Comparison of ENCODE assay signal across 1 cellular context in the genomic region with DNA sequence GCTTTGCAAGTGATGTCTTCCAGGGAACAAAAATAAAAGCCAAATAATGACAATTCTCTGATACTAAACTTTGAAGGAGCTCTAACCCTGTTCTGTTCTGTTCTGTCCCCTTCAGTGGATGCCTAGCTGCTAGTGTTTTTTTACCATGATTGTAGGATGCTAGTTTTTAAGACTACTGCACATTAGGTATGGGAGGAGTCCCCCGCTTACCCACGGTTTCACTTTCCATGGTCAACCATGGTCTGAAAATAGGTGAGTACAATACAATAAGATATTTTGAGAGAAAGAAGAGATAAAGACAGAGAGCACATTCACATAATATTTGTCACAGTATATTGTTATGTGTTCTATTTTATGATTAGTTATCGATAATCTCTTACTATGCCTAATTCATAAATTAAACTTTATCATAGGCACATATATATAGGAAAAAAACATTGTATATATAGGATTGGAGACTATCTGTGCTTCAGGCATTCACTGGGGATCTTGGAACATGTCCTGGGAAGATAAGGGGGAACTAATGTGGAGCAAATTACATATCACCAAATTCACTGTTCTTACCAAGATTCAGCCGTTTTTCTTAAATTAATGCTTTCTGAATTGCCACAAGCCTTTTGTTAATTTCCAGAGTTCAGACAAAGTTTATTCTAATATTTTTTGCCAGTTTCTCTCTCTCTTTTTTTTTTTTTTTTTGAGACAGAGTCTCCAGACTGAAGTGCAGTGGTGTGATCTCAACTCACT.
TF ChIP-seq lines count a peak whose summit lies in the region.

No MANE protein-coding gene starts in this region.

TF ChIP-seq in GM12878, 131 proteins besides CTCF, POLR2A, EP300 and RAD21 (continued from another document):
- TF ChIP-seq, protein P1, sequence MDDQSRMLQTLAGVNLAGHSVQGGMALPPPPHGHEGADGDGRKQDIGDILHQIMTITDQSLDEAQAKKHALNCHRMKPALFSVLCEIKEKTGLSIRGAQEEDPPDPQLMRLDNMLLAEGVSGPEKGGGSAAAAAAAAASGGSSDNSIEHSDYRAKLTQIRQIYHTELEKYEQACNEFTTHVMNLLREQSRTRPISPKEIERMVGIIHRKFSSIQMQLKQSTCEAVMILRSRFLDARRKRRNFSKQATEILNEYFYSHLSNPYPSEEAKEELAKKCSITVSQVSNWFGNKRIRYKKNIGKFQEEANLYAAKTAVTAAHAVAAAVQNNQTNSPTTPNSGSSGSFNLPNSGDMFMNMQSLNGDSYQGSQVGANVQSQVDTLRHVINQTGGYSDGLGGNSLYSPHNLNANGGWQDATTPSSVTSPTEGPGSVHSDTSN (IDR thresholded peaks at IDR 0.05; ENCODE audit: insufficient replicate concordance, low read depth, low read length), result no peak
- TF ChIP-seq, protein P2, sequence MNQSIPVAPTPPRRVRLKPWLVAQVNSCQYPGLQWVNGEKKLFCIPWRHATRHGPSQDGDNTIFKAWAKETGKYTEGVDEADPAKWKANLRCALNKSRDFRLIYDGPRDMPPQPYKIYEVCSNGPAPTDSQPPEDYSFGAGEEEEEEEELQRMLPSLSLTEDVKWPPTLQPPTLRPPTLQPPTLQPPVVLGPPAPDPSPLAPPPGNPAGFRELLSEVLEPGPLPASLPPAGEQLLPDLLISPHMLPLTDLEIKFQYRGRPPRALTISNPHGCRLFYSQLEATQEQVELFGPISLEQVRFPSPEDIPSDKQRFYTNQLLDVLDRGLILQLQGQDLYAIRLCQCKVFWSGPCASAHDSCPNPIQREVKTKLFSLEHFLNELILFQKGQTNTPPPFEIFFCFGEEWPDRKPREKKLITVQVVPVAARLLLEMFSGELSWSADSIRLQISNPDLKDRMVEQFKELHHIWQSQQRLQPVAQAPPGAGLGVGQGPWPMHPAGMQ (IDR thresholded peaks at IDR 0.05; ENCODE audit: borderline replicate concordance), result no peak
- no peak for TF ChIP-seq STAT3 (IDR thresholded peaks at IDR 0.05; ENCODE audit: low read depth, low read length)
- TF ChIP-seq CBX5 (IDR thresholded peaks at IDR 0.05; ENCODE audit: low read depth), result no peak
- TF ChIP-seq, protein P3, sequence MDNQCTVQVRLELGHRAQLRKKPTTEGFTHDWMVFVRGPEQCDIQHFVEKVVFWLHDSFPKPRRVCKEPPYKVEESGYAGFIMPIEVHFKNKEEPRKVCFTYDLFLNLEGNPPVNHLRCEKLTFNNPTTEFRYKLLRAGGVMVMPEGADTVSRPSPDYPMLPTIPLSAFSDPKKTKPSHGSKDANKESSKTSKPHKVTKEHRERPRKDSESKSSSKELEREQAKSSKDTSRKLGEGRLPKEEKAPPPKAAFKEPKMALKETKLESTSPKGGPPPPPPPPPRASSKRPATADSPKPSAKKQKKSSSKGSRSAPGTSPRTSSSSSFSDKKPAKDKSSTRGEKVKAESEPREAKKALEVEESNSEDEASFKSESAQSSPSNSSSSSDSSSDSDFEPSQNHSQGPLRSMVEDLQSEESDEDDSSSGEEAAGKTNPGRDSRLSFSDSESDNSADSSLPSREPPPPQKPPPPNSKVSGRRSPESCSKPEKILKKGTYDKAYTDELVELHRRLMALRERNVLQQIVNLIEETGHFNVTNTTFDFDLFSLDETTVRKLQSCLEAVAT (IDR thresholded peaks at IDR 0.05), result no peak
- no peak for TF ChIP-seq PML (IDR thresholded peaks at IDR 0.05; ENCODE audit: low read length)
- TF ChIP-seq, protein P4, sequence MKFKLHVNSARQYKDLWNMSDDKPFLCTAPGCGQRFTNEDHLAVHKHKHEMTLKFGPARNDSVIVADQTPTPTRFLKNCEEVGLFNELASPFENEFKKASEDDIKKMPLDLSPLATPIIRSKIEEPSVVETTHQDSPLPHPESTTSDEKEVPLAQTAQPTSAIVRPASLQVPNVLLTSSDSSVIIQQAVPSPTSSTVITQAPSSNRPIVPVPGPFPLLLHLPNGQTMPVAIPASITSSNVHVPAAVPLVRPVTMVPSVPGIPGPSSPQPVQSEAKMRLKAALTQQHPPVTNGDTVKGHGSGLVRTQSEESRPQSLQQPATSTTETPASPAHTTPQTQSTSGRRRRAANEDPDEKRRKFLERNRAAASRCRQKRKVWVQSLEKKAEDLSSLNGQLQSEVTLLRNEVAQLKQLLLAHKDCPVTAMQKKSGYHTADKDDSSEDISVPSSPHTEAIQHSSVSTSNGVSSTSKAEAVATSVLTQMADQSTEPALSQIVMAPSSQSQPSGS (IDR thresholded peaks at IDR 0.05; ENCODE audit: low read length), result no peak
- TF ChIP-seq IKZF2 (IDR thresholded peaks at IDR 0.05), result no peak
- no peak for TF ChIP-seq HDAC6 (IDR thresholded peaks at IDR 0.05; ENCODE audit: unreplicated experiment)
- TF ChIP-seq MEF2A (IDR thresholded peaks at IDR 0.05; ENCODE audit: insufficient read depth, low read depth, low read length), result no peak
- TF ChIP-seq RCOR1 (conservative IDR thresholded peaks at IDR 0.05; ENCODE audit: low read depth, low read length), result no peak
TF ChIP-seq in GM12878: peak in this region for 0.
